Comparison of ENCODE assay signal across 1 cellular context in the genomic region with DNA sequence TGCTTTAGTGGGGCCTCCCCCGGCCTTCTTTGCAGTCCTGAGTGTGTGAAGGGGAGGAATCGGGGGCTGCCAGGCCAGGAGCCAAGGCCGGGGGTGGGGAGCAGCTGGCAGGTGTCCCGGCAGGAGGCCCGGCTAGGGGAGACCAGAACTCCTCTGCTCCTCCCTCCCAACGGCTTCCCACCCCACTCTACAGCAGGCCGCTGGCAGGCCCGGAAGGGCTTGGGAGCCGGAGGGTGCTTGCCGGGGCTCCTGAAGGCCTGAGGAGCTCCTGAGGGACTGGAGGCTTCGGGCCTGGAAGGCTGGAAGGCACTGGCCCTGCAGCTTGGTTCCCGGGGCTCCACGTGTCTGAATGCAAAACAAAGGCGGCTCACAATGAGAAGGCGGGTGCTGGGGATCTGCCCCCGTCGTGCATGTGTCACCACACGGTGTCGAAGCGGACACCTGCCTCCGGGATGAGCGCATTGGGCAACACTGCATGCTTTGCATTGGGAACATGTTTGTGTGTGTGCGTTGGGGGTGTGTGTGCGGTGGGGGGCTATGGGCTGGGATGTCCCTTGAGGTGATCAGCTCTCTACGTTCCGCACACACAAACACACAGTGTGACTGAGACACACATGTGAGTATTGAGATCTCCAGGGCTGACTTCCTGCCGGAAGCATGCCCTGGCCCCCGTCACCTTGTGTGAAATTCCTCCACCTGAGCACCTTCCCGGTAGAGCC.
A peak's percentile ranks its signal among the peaks of the same experiment; 100 is the strongest.
TF ChIP-seq lines count a peak whose summit lies in the region.

No MANE protein-coding gene starts in this region.

TF ChIP-seq in HepG2, 621 proteins besides CTCF, POLR2A, EP300 and RAD21 (continues in another document):
- TF ChIP-seq ZNF577 (CRISPR knock-in tag; IDR thresholded peaks at IDR 0.05; ENCODE audit: borderline replicate concordance, low read depth) (peak; percentile 41; the same call in 1 of the 2 replicates), HNRNPLL (IDR thresholded peaks at IDR 0.05; ENCODE audit: low read depth, low read length, poor library complexity, severe bottlenecking) (peak; percentile 43), ZNF782 (CRISPR knock-in tag; IDR thresholded peaks at IDR 0.05; ENCODE audit: borderline replicate concordance) (no peak; the same call in 1 of the 2 replicates), E2F1 (CRISPR knock-in tag; IDR thresholded peaks at IDR 0.05) (no peak), HINFP (CRISPR knock-in tag; IDR thresholded peaks at IDR 0.05; ENCODE audit: low read depth) (no peak), RCOR2 (CRISPR knock-in tag; IDR thresholded peaks at IDR 0.05) (peak; percentile 31; the same call in 1 of the 2 replicates), TIGD3 (CRISPR knock-in tag; IDR thresholded peaks at IDR 0.05; ENCODE audit: borderline replicate concordance) (no peak), RARA (CRISPR knock-in tag; IDR thresholded peaks at IDR 0.05) (peak; percentile 42; the same call in 1 of the 2 replicates), ZNF18 (CRISPR knock-in tag; IDR thresholded peaks at IDR 0.05; ENCODE audit: insufficient replicate concordance) (peak; percentile 68), PHF20 (CRISPR knock-in tag; IDR thresholded peaks at IDR 0.05) (peak; percentile 54), KDM2A (CRISPR knock-in tag; IDR thresholded peaks at IDR 0.05; ENCODE audit: borderline replicate concordance, low read depth) (peak; percentile 34; the same call in 1 of the 2 replicates), REXO4 (CRISPR knock-in tag; IDR thresholded peaks at IDR 0.05; ENCODE audit: borderline replicate concordance) (no peak), MED8 (CRISPR knock-in tag; IDR thresholded peaks at IDR 0.05; ENCODE audit: insufficient replicate concordance) (no peak), ZNF878 (CRISPR knock-in tag; IDR thresholded peaks at IDR 0.05) (peak; percentile 69), ZNF513 (CRISPR knock-in tag; conservative IDR thresholded peaks at IDR 0.05) (no peak), MEF2D (CRISPR knock-in tag; IDR thresholded peaks at IDR 0.05) (0 out of 2 replicates have a peak, but pooled peaks have one; percentile 37), MYNN (CRISPR knock-in tag; IDR thresholded peaks at IDR 0.05; ENCODE audit: low read depth) (peak; percentile 75; the same call in 1 of the 2 replicates), CBFB (CRISPR knock-in tag; IDR thresholded peaks at IDR 0.05) (peak; percentile 26; the same call in 1 of the 2 replicates), ZSCAN30 (CRISPR knock-in tag; IDR thresholded peaks at IDR 0.05) (no peak), NFE2L1 (CRISPR knock-in tag; IDR thresholded peaks at IDR 0.05; ENCODE audit: borderline replicate concordance) (peak; percentile 51; the same call in 1 of the 2 replicates), MTF1 (CRISPR knock-in tag; IDR thresholded peaks at IDR 0.05) (no peak), CCDC6 (CRISPR knock-in tag; IDR thresholded peaks at IDR 0.05) (peak; percentile 82; the same call in 1 of the 2 replicates), YY1 (IDR thresholded peaks at IDR 0.05; ENCODE audit: insufficient read depth, insufficient replicate concordance, low read depth, low read length) (peak; percentile 9), FOXK2 (IDR thresholded peaks at IDR 0.05) (no peak), TBX2 (CRISPR knock-in tag; IDR thresholded peaks at IDR 0.05; ENCODE audit: borderline replicate concordance) (peak; percentile 93), PREB (CRISPR knock-in tag; IDR thresholded peaks at IDR 0.05) (no peak), KDM5B (CRISPR knock-in tag; IDR thresholded peaks at IDR 0.05; ENCODE audit: borderline replicate concordance) (peak; percentile 84; the same call in 1 of the 2 replicates), ZNF33B (CRISPR knock-in tag; IDR thresholded peaks at IDR 0.05) (0 out of 2 replicates have a peak, but pooled peaks have one; percentile 5), ZFP37 (CRISPR knock-in tag; IDR thresholded peaks at IDR 0.05; ENCODE audit: borderline replicate concordance) (no peak), NR2F1 (CRISPR knock-in tag; IDR thresholded peaks at IDR 0.05) (0 out of 4 replicates have a peak, but pooled peaks of 1 of the 2 experiments have one; percentile 11), NFYB (CRISPR knock-in tag; IDR thresholded peaks at IDR 0.05) (no peak; the same call in 1 of the 2 replicates)
- TF ChIP-seq, protein P1, sequence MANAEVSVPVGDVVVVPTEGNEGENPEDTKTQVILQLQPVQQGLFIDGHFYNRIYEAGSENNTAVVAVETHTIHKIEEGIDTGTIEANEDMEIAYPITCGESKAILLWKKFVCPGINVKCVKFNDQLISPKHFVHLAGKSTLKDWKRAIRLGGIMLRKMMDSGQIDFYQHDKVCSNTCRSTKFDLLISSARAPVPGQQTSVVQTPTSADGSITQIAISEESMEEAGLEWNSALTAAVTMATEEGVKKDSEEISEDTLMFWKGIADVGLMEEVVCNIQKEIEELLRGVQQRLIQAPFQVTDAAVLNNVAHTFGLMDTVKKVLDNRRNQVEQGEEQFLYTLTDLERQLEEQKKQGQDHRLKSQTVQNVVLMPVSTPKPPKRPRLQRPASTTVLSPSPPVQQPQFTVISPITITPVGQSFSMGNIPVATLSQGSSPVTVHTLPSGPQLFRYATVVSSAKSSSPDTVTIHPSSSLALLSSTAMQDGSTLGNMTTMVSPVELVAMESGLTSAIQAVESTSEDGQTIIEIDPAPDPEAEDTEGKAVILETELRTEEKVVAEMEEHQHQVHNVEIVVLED (CRISPR knock-in tag; IDR thresholded peaks at IDR 0.05; ENCODE audit: borderline replicate concordance), result peak; percentile 48; the same call in 1 of the 2 replicates
- TF ChIP-seq, protein P2, sequence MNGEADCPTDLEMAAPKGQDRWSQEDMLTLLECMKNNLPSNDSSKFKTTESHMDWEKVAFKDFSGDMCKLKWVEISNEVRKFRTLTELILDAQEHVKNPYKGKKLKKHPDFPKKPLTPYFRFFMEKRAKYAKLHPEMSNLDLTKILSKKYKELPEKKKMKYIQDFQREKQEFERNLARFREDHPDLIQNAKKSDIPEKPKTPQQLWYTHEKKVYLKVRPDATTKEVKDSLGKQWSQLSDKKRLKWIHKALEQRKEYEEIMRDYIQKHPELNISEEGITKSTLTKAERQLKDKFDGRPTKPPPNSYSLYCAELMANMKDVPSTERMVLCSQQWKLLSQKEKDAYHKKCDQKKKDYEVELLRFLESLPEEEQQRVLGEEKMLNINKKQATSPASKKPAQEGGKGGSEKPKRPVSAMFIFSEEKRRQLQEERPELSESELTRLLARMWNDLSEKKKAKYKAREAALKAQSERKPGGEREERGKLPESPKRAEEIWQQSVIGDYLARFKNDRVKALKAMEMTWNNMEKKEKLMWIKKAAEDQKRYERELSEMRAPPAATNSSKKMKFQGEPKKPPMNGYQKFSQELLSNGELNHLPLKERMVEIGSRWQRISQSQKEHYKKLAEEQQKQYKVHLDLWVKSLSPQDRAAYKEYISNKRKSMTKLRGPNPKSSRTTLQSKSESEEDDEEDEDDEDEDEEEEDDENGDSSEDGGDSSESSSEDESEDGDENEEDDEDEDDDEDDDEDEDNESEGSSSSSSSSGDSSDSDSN (CRISPR knock-in tag; IDR thresholded peaks at IDR 0.05), result peak; percentile 57
- TF ChIP-seq, protein P3, sequence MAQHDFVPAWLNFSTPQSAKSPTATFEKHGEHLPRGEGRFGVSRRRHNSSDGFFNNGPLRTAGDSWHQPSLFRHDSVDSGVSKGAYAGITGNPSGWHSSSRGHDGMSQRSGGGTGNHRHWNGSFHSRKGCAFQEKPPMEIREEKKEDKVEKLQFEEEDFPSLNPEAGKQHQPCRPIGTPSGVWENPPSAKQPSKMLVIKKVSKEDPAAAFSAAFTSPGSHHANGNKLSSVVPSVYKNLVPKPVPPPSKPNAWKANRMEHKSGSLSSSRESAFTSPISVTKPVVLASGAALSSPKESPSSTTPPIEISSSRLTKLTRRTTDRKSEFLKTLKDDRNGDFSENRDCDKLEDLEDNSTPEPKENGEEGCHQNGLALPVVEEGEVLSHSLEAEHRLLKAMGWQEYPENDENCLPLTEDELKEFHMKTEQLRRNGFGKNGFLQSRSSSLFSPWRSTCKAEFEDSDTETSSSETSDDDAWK (CRISPR knock-in tag; IDR thresholded peaks at IDR 0.05), result no peak
- TF ChIP-seq, protein P4, sequence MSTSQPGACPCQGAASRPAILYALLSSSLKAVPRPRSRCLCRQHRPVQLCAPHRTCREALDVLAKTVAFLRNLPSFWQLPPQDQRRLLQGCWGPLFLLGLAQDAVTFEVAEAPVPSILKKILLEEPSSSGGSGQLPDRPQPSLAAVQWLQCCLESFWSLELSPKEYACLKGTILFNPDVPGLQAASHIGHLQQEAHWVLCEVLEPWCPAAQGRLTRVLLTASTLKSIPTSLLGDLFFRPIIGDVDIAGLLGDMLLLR (CRISPR knock-in tag; IDR thresholded peaks at IDR 0.05), result peak; percentile 80
- TF ChIP-seq, protein P5, sequence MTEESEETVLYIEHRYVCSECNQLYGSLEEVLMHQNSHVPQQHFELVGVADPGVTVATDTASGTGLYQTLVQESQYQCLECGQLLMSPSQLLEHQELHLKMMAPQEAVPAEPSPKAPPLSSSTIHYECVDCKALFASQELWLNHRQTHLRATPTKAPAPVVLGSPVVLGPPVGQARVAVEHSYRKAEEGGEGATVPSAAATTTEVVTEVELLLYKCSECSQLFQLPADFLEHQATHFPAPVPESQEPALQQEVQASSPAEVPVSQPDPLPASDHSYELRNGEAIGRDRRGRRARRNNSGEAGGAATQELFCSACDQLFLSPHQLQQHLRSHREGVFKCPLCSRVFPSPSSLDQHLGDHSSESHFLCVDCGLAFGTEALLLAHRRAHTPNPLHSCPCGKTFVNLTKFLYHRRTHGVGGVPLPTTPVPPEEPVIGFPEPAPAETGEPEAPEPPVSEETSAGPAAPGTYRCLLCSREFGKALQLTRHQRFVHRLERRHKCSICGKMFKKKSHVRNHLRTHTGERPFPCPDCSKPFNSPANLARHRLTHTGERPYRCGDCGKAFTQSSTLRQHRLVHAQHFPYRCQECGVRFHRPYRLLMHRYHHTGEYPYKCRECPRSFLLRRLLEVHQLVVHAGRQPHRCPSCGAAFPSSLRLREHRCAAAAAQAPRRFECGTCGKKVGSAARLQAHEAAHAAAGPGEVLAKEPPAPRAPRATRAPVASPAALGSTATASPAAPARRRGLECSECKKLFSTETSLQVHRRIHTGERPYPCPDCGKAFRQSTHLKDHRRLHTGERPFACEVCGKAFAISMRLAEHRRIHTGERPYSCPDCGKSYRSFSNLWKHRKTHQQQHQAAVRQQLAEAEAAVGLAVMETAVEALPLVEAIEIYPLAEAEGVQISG (CRISPR knock-in tag; IDR thresholded peaks at IDR 0.05), result peak; percentile 22; the same call in 1 of the 2 replicates
